1 cellular context compared by ENCODE assay signal in the genomic region with DNA sequence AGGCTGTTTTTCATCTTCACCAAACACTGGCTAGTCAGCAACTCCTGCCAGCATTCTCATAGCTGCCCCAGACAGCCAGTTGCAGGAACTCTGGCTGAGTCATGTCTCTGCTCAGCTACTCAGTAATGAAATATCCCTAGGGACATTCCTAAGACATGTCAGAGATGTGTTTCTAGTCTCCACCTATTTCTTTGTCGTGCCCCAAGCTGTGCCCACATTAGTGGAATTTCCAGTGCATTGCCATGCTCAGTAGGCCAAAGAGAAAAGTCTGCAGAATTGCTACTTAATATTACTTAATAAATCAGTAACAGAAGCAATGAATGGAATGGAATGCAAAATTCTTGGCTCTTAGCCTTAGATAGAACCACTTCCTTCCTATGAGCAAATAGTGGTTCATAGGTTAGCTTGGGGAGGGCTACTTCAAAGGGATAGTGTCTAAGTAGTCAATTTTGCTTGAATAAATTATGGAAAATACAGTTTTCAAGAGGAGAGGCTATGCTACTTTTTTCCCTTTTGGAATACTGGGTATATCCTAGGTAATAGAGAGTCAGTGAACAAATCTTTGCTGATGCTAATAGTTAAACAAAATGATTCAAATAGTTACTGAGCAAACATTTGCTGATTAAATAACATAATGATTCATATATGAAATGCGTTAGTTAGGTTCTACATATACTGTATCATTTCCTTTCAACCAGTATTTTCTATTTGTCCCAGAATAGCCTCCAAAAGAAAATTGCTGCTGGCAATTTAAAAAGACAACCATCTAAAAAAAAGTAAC.
A peak's percentile ranks its signal among the peaks of the same experiment; 100 is the strongest.
TF ChIP-seq lines count a peak whose summit lies in the region.

No MANE protein-coding gene starts in this region.

TF ChIP-seq in HEK293, 187 proteins besides CTCF, POLR2A, EP300 and RAD21 (continued from another document):
- TF ChIP-seq, protein P1, sequence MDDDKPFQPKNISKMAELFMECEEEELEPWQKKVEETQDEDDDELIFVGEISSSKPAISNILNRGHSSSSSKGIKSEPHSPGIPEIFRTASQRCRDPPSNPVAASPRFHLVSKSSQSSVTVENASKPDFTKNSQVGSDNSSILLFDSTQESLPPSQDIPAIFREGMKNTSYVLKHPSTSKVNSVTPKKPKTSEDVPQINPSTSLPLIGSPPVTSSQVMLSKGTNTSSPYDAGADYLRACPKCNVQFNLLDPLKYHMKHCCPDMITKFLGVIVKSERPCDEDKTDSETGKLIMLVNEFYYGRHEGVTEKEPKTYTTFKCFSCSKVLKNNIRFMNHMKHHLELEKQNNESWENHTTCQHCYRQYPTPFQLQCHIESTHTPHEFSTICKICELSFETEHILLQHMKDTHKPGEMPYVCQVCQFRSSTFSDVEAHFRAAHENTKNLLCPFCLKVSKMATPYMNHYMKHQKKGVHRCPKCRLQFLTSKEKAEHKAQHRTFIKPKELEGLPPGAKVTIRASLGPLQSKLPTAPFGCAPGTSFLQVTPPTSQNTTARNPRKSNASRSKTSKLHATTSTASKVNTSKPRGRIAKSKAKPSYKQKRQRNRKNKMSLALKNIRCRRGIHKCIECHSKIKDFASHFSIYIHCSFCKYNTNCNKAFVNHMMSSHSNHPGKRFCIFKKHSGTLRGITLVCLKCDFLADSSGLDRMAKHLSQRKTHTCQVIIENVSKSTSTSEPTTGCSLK (tag by site-specific recombination; IDR thresholded peaks at IDR 0.05): no peak
- TF ChIP-seq, protein P2, sequence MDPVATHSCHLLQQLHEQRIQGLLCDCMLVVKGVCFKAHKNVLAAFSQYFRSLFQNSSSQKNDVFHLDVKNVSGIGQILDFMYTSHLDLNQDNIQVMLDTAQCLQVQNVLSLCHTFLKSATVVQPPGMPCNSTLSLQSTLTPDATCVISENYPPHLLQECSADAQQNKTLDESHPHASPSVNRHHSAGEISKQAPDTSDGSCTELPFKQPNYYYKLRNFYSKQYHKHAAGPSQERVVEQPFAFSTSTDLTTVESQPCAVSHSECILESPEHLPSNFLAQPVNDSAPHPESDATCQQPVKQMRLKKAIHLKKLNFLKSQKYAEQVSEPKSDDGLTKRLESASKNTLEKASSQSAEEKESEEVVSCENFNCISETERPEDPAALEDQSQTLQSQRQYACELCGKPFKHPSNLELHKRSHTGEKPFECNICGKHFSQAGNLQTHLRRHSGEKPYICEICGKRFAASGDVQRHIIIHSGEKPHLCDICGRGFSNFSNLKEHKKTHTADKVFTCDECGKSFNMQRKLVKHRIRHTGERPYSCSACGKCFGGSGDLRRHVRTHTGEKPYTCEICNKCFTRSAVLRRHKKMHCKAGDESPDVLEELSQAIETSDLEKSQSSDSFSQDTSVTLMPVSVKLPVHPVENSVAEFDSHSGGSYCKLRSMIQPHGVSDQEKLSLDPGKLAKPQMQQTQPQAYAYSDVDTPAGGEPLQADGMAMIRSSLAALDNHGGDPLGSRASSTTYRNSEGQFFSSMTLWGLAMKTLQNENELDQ (tag by site-specific recombination; IDR thresholded peaks at IDR 0.05; ENCODE audit: low read depth): no peak
- no peak for TF ChIP-seq ZBTB17 (tag by site-specific recombination; IDR thresholded peaks at IDR 0.05)
- no peak for TF ChIP-seq ZNF692 (tag by site-specific recombination; IDR thresholded peaks at IDR 0.05)
- TF ChIP-seq ZSCAN4 (tag by site-specific recombination; IDR thresholded peaks at IDR 0.05): no peak
- no peak for TF ChIP-seq FEZF1 (tag by site-specific recombination; IDR thresholded peaks at IDR 0.05)
- no peak for TF ChIP-seq ZBTB7A (tag by site-specific recombination; IDR thresholded peaks at IDR 0.05; ENCODE audit: low read depth)
- TF ChIP-seq REST (tag by site-specific recombination; IDR thresholded peaks at IDR 0.05): no peak
- TF ChIP-seq ZNF394 (tag by site-specific recombination; IDR thresholded peaks at IDR 0.05; ENCODE audit: borderline replicate concordance): peak; percentile 44; the same call in 1 of the 2 replicates
- no peak for TF ChIP-seq ZNF426 (tag by site-specific recombination; IDR thresholded peaks at IDR 0.05)
